10 cellular contexts compared by ENCODE assay signal in the genomic region with DNA sequence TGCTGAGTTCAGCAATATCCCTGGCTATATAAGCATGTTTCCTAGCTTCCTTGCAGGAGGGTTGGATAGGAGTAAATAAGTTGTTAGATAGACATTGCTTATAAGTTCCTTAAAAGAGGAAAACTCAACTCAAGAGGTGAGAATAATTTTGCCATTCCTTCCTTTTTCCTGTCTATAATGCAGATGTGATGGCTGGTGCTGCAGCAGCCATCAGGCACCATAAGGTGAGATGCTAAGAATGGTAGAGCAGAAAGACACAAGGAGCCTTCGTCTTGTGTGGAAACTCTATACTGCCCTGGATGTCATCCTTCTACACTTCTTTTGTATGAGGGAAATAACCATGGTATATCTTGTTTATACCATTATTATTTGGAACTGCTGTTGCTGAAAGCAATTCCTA.
"Had no signal": no experiment of that assay in that cellular context is flagged by ENCODE, and none has a peak within 500 bp of the region (broad histone marks: within the 10 kb centered on the region; RNA-seq: fewer than 3 reads in every experiment).

No MANE protein-coding gene starts in this region.

- H3K4me3 ChIP-seq: GM23248 had no signal

- H2AFZ ChIP-seq: GM23248 had no signal

- DNase-seq: GM23248, GOT3, H9, HCEC 1CT, HFFc6, IMR-90, KBM-7 had no signal

- H3K27ac ChIP-seq: GM23248, KMS-11 had no signal

- FAIRE-seq: H54, HTR-8/SVneo had no signal

- H3K9ac ChIP-seq: GM23248, KMS-11 had no signal

- H3K4me2 ChIP-seq: KMS-11 had no signal
